In genomic region chr3:158103131-158103955, GRCh38 we compare ENCODE assay signal across 1 cellular context.
TF ChIP-seq lines count a peak whose summit lies in the region.

No MANE protein-coding gene starts in this region.

TF ChIP-seq in HepG2, 621 proteins besides CTCF, POLR2A, EP300 and RAD21 (continued from another document):
- TF ChIP-seq ARID5B (CRISPR knock-in tag; IDR thresholded peaks at IDR 0.05) = peak; percentile 13; the same call in 1 of the 2 replicates
- no peak for TF ChIP-seq ELF3 (CRISPR knock-in tag; IDR thresholded peaks at IDR 0.05)
- TF ChIP-seq REL (CRISPR knock-in tag; conservative IDR thresholded peaks at IDR 0.05) = no peak
- TF ChIP-seq PRDM4 (CRISPR knock-in tag; IDR thresholded peaks at IDR 0.05; ENCODE audit: borderline replicate concordance) = no peak
- TF ChIP-seq ZNF280D (CRISPR knock-in tag; IDR thresholded peaks at IDR 0.05) = 0 out of 2 replicates have a peak, but pooled peaks have one; percentile 45
- no peak for TF ChIP-seq PAWR (CRISPR knock-in tag; IDR thresholded peaks at IDR 0.05; ENCODE audit: borderline replicate concordance)
- TF ChIP-seq ZBTB2 (CRISPR knock-in tag; IDR thresholded peaks at IDR 0.05; ENCODE audit: low read depth) = no peak
- TF ChIP-seq ZFP1 (CRISPR knock-in tag; IDR thresholded peaks at IDR 0.05) = no peak
- no peak for TF ChIP-seq ZNF7 (CRISPR knock-in tag; IDR thresholded peaks at IDR 0.05)
- no peak for TF ChIP-seq MAF1 (CRISPR knock-in tag; IDR thresholded peaks at IDR 0.05; ENCODE audit: borderline replicate concordance)
- TF ChIP-seq HNF4G (IDR thresholded peaks at IDR 0.05; ENCODE audit: borderline replicate concordance, low read depth, low read length) = 0 out of 2 replicates have a peak, but pooled peaks have one; percentile 5
- TF ChIP-seq HNF4G (CRISPR knock-in tag; IDR thresholded peaks at IDR 0.05; ENCODE audit: borderline replicate concordance, low read depth) = no peak
- TF ChIP-seq ZNF614 (CRISPR knock-in tag; IDR thresholded peaks at IDR 0.05; ENCODE audit: borderline replicate concordance) = no peak
- TF ChIP-seq ZNF746 (CRISPR knock-in tag; IDR thresholded peaks at IDR 0.05) = 0 out of 2 replicates have a peak, but pooled peaks have one; percentile 23
- no peak for TF ChIP-seq ADNP (CRISPR knock-in tag; IDR thresholded peaks at IDR 0.05)
- 0 out of 2 replicates have a peak, but pooled peaks have one; percentile 56 for TF ChIP-seq CBX2 (IDR thresholded peaks at IDR 0.05; ENCODE audit: low read depth, low read length)
- TF ChIP-seq CBX2 (CRISPR knock-in tag; IDR thresholded peaks at IDR 0.05; ENCODE audit: low read depth) = peak; percentile 69; the same call in 1 of the 2 replicates
- TF ChIP-seq TAF1 (CRISPR knock-in tag; IDR thresholded peaks at IDR 0.05) = no peak
- TF ChIP-seq ZFP91 (CRISPR knock-in tag; IDR thresholded peaks at IDR 0.05; ENCODE audit: borderline replicate concordance) = peak; percentile 58; the same call in 1 of the 2 replicates
- 0 out of 2 replicates have a peak, but pooled peaks have one; percentile 36 for TF ChIP-seq ZNF776 (CRISPR knock-in tag; IDR thresholded peaks at IDR 0.05)
- TF ChIP-seq KDM5B (CRISPR knock-in tag; IDR thresholded peaks at IDR 0.05; ENCODE audit: borderline replicate concordance) = 0 out of 2 replicates have a peak, but pooled peaks have one; percentile 16
- TF ChIP-seq ZNF260 (CRISPR knock-in tag; IDR thresholded peaks at IDR 0.05; ENCODE audit: borderline replicate concordance, low read depth) = no peak
- no peak for TF ChIP-seq SMAD3 (CRISPR knock-in tag; IDR thresholded peaks at IDR 0.05)
- no peak for TF ChIP-seq THAP8 (CRISPR knock-in tag; IDR thresholded peaks at IDR 0.05; ENCODE audit: borderline replicate concordance)
- TF ChIP-seq ZNF644 (CRISPR knock-in tag; IDR thresholded peaks at IDR 0.05; ENCODE audit: low read depth) = no peak
- TF ChIP-seq AGO2 (optimal IDR thresholded peaks at IDR 0.05; ENCODE audit: low read depth, low read length) = no peak
